Comparison of ENCODE assay signal across 8 cellular contexts in genomic region chr1:201468501-201468843, GRCh38. TPM values are rescaled to one million over a fixed set of nuclear protein-coding genes. Genes with fewer than 3 reads are reported as not detected.
DNase-seq lines count a peak whose midpoint lies in the region; ATAC-seq and TF ChIP-seq lines count a peak whose summit lies in the region.

No MANE protein-coding gene starts in this region.

- 3 to 4% (median 3%) methylated on average over 43 to 44 of the region's 44 CpGs for WGBS in adipose tissue, 3 donors
- whole genome bisulfite sequencing in hepatocyte (ENCODE audit: low lambda C conversion rate, missing lambda C conversion rate): 2% methylated on average over 44 of the region's 44 CpGs
- 1% methylated on average over 40 of the region's 44 CpGs for WGBS in smooth muscle cell (ENCODE audit: low lambda C conversion rate)

- H3K9me2 ChIP-seq in DOHH2 (replicated peaks; ENCODE audit: control insufficient read depth, low read length) (no peaks in the 10 kb centered on the region), hepatocyte (replicated peaks; ENCODE audit: insufficient read depth) (no peaks in the 10 kb centered on the region), OCI-LY7 (ENCODE audit: insufficient read depth, low read length) (no peaks in the 10 kb centered on the region)

- H3K4me3 ChIP-seq in DOHH2 (ENCODE audit: low read length): peak overlapping the region; percentile 39; the same call in 1 of the 2 replicates
- peak overlapping the region; percentile 90 for H3K4me3 ChIP-seq in hepatocyte
- peak overlapping the region; percentile 91 for H3K4me3 ChIP-seq in smooth muscle cell
- H3K4me3 ChIP-seq in OCI-LY7 (ENCODE audit: low read depth, low read length, poor library complexity, severe bottlenecking): no peak overlapping the region

- peak overlapping the region; percentile 94 for H3K9ac ChIP-seq in smooth muscle cell (ENCODE audit: low read depth)

- H3K79me2 ChIP-seq in DOHH2 (ENCODE audit: control insufficient read depth, low read length) (no peaks in the 10 kb centered on the region), hepatocyte (peaks cover 30% of the 10 kb centered on the region), smooth muscle cell (ENCODE audit: low read depth) (peaks cover 49% of the 10 kb centered on the region), OCI-LY7 (ENCODE audit: insufficient read depth, low read depth, low read length) (no peaks in the 10 kb centered on the region)

- H3K4me1 ChIP-seq in DOHH2 (ENCODE audit: control insufficient read depth, low read length) (no peaks in the 10 kb centered on the region), hepatocyte (ENCODE audit: insufficient read depth) (peaks cover 29% of the 10 kb centered on the region), smooth muscle cell (ENCODE audit: low read depth) (peaks cover 11% of the 10 kb centered on the region), OCI-LY7 (ENCODE audit: insufficient read depth, low read length, poor library complexity, severe bottlenecking) (no peaks in the 10 kb centered on the region)

- H3K27ac ChIP-seq in DOHH2 (ENCODE audit: low read depth, low read length) (no peak overlapping the region), adipose tissue (ENCODE audit: low read depth, low read length) (peak overlapping the region; percentile 4), hepatocyte (peak overlapping the region; percentile 95), smooth muscle cell (ENCODE audit: low read depth) (peak overlapping the region; percentile 94), OCI-LY7 (ENCODE audit: low read depth, low read length, poor library complexity, severe bottlenecking) (no peak overlapping the region)

- BruUV-seq in OCI-LY7 (replicated peaks; lab: Mats Ljungman, UMichigan): no TSS peak

- intact Hi-C loops in OCI-LY7 (cut with micrococcal nuclease; ENCODE audit: unreplicated experiment): no loop called here

- H4K20me1 ChIP-seq in DOHH2 (ENCODE audit: control insufficient read depth, insufficient read depth, low read depth, low read length) (no peaks in the 10 kb centered on the region), hepatocyte (ENCODE audit: insufficient read depth, poor library complexity, severe bottlenecking) (peaks cover 9% of the 10 kb centered on the region), smooth muscle cell (ENCODE audit: low read depth) (peaks cover 49% of the 10 kb centered on the region), OCI-LY7 (ENCODE audit: insufficient read depth, low read length) (no peaks in the 10 kb centered on the region)

- no peaks in the 10 kb centered on the region for H3K9me3 ChIP-seq in DOHH2 (ENCODE audit: control insufficient read depth, insufficient read depth, low read length)
- no peaks in the 10 kb centered on the region for H3K9me3 ChIP-seq in hepatocyte (ENCODE audit: low read depth)
- H3K9me3 ChIP-seq in smooth muscle cell (replicated peaks; ENCODE audit: low read depth): no peaks in the 10 kb centered on the region
- no peaks in the 10 kb centered on the region for H3K9me3 ChIP-seq in OCI-LY7 (ENCODE audit: low read length)

- TF ChIP-seq CTCF in DOHH2 (IDR thresholded peaks at IDR 0.05; ENCODE audit: low read depth, low read length, poor library complexity, severe bottlenecking): no peak
- TF ChIP-seq CTCF in hepatocyte (IDR thresholded peaks at IDR 0.05; ENCODE audit: poor library complexity): no peak
- TF ChIP-seq CTCF in smooth muscle cell (IDR thresholded peaks at IDR 0.05; ENCODE audit: borderline replicate concordance, insufficient read depth, poor library complexity, severe bottlenecking): no peak
- TF ChIP-seq CTCF in OCI-LY7 (conservative IDR thresholded peaks at IDR 0.05; ENCODE audit: low read length): no peak

- H3K4me2 ChIP-seq in DOHH2 (ENCODE audit: low read length) (peak overlapping the region; percentile 45), hepatocyte (peak overlapping the region; percentile 85), smooth muscle cell (peak overlapping the region; percentile 92), OCI-LY7 (ENCODE audit: low read length) (no peak overlapping the region)

- DNase-seq in HT-29 (ENCODE audit: low spot score) (peak; percentile 33), hepatocyte (ENCODE audit: low spot score) (peak; percentile 64), smooth muscle cell (lab: John Stamatoyannopoulos, UW; ENCODE audit: unreplicated experiment) (no peak), GF-D8 (lab: John Stamatoyannopoulos, UW) (no peak), OCI-LY7 (ENCODE audit: low spot score) (no peak)

- H3K36me3 ChIP-seq in DOHH2 (ENCODE audit: control insufficient read depth, low read length) (no peaks in the 10 kb centered on the region), hepatocyte (replicated peaks; ENCODE audit: insufficient read depth, low read depth) (no peaks in the 10 kb centered on the region), smooth muscle cell (ENCODE audit: low read depth) (no peaks in the 10 kb centered on the region), OCI-LY7 (ENCODE audit: insufficient read depth, low read length) (no peaks in the 10 kb centered on the region)

- H3K27me3 ChIP-seq in DOHH2 (ENCODE audit: control insufficient read depth, low read length) (peaks cover 35% of the 10 kb centered on the region), hepatocyte (no peaks in the 10 kb centered on the region), smooth muscle cell (ENCODE audit: low read depth) (no peaks in the 10 kb centered on the region)

- peak overlapping the region; percentile 64 for H2AFZ ChIP-seq in hepatocyte
- no peak overlapping the region for H2AFZ ChIP-seq in smooth muscle cell (ENCODE audit: low read depth)
- H2AFZ ChIP-seq in OCI-LY7 (ENCODE audit: low read length): no peak overlapping the region

- POLR2A ChIA-PET in OCI-LY7 (lab: Charles Lee): interaction anchor here (0.5 kb wide), 1 partner anchor 1250 kb away, joined by 3 read pairs; no protein-coding TSS in a partner anchor

- H3F3A ChIP-seq in DOHH2 (ENCODE audit: control insufficient read depth, insufficient read depth) (no peaks in the 10 kb centered on the region), smooth muscle cell (ENCODE audit: low read depth) (peaks cover 32% of the 10 kb centered on the region)

- CTCF ChIA-PET in OCI-LY7 (lab: Charles Lee; ENCODE audit: unreplicated experiment): no interaction called here

- peak; percentile 40 for ATAC-seq in GM19463 (IDR thresholded peaks at IDR 0.05; ENCODE audit: unreplicated experiment)

RNA-seq across cellular contexts. Expression of gene PHLDA3, which starts 0.5 kb away (rescaled TPM):
- total RNA-seq in HT-29 (2014; rRNA removed; shearing (Covaris generic)): 39.4 and 49.4 TPM in 2 replicates
- polyA plus RNA-seq in adipose tissue: 100 to 1,000 TPM in 1 of 3 donors, 10 to 100 TPM in 2; 15.1 to 390 (median 61.0) TPM
- 24.4 and 30.2 TPM in 2 replicates for total RNA-seq in hepatocyte
- 62.9 and 64.6 TPM in 2 replicates for polyA plus RNA-seq in hepatocyte
- total RNA-seq in smooth muscle cell: 87.8 and 130 TPM in 2 replicates
- polyA plus RNA-seq in smooth muscle cell: 340 and 343 TPM in 2 replicates
- not detected in 2 replicates for total RNA-seq in OCI-LY7 (2014; rRNA removed; shearing (Covaris generic))
- total RNA-seq in OCI-LY7 (2022): not detected in 2 replicates

RNA-seq across cellular contexts. Expression of gene CSRP1, which starts 38.5 kb away (rescaled TPM):
- 183 and 213 TPM in 2 replicates for total RNA-seq in HT-29 (2014; rRNA removed; shearing (Covaris generic))
- 100 to 1,000 TPM in 2 of 3 donors, 10 to 100 TPM in 1; 96.0 to 310 (median 278) TPM for polyA plus RNA-seq in adipose tissue
- 76.0 and 101 TPM in 2 replicates for total RNA-seq in hepatocyte
- 47.6 and 50.9 TPM in 2 replicates for polyA plus RNA-seq in hepatocyte
- total RNA-seq in smooth muscle cell: 317 and 345 TPM in 2 replicates
- 202 and 215 TPM in 2 replicates for polyA plus RNA-seq in smooth muscle cell
- 46.4 and 52.8 TPM in 2 replicates for total RNA-seq in OCI-LY7 (2014; rRNA removed; shearing (Covaris generic))
- total RNA-seq in OCI-LY7 (2022): 72.2 and 89.8 TPM in 2 replicates

RNA-seq across cellular contexts. Expression of gene TNNI1, which starts 46.9 kb away (rescaled TPM):
- not detected in 2 replicates for total RNA-seq in HT-29 (2014; rRNA removed; shearing (Covaris generic))
- polyA plus RNA-seq in adipose tissue (1 to 10 TPM in 1 of 3 donors, under 1 TPM in 1, not detected in 1; 0.15 to 3.9 TPM), hepatocyte (4.2 and 12.4 TPM in 2 replicates), smooth muscle cell (8.0 and 13.8 TPM in 2 replicates)
- total RNA-seq in hepatocyte (2.6 and 4.1 TPM in 2 replicates), smooth muscle cell (1.7 and 1.9 TPM in 2 replicates), OCI-LY7 (2022) (2.0 and 3.1 TPM in 2 replicates)
- 0.95 and 4.9 TPM in 2 replicates for total RNA-seq in OCI-LY7 (2014; rRNA removed; shearing (Covaris generic))

Comparison
In these comparisons a context has a peak if more than half of its experiments do, and no peak if none do; other contexts are left out.
1. H3K27ac ChIP-seq: peak in adipose tissue (single experiment), hepatocyte (single experiment) and smooth muscle cell (single experiment); none in DOHH2 (single experiment) and OCI-LY7 (single experiment).
2. DNase-seq: peak in HT-29 (single experiment) and hepatocyte (single experiment); none in smooth muscle cell (single experiment), GF-D8 (single experiment) and OCI-LY7 (single experiment).
3. RNA of gene PHLDA3, which starts 0.5 kb away (total RNA-seq): 87.8 to 130 TPM in smooth muscle cell, 39.4 to 49.4 TPM in HT-29 and 24.4 to 30.2 TPM in hepatocyte; not detected in OCI-LY7; every median in the first group is over 10 times any median in the second.